In the genomic region with DNA sequence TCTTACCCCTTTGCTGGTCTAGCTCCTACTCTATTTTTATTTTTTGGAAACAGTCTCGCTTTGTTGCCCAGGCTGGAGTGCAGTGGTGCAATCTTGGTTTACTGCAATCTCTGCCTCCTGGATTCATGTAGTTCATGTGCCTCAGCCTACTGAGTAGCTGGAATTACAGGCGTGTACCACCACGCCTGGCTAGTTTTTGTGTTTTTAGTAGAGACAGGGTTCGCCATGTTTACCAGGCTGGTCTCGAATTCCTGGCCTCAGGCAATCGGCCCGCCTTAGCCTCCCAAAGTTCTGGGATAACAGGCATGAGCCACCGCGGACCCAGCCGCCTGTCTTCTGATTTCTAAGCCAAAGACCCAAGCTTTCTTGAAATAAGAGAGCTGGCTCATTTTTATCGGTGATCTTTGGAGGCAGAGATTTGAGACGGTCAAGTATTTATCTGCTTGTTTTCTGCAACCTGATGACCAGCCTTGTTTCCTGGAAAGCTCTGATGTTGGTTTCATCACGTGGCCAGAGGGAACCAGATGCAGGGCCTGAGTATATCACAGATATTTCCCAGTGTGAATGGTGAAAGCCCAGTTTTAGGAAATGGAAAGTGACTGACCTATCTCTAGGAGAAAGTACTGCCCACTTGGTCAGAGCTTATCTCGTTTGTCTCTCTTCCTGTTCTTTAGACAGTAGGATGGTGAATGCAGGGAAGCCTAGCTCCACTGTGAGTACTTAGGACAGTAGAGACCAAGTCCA, we compare ENCODE assay signal across 1 cellular context.
TF ChIP-seq lines count a peak whose summit lies in the region.

No MANE protein-coding gene starts in this region.

TF ChIP-seq in GM23338, 12 proteins besides CTCF, POLR2A, EP300 and RAD21:
- TF ChIP-seq REST (IDR thresholded peaks at IDR 0.05; ENCODE audit: unreplicated experiment) (no peak), JUNB (IDR thresholded peaks at IDR 0.05; ENCODE audit: unreplicated experiment) (no peak), POLR2AphosphoS5 (IDR thresholded peaks at IDR 0.05; ENCODE audit: low read depth) (no peak), EZH2phosphoT487 (IDR thresholded peaks at IDR 0.05; ENCODE audit: unreplicated experiment) (no peak), ZNF114 (CRISPR knock-in tag; IDR thresholded peaks at IDR 0.05) (no peak), ETS1 (IDR thresholded peaks at IDR 0.05) (no peak)
